ENCODE assay signal across 23 cellular contexts in genomic region chr1:232675898-232676297, GRCh38.
"Had no signal": no experiment of that assay in that cellular context is flagged by ENCODE, and none has a peak within 500 bp of the region (broad histone marks: within the 10 kb centered on the region; RNA-seq: fewer than 3 reads in every experiment).

No MANE protein-coding gene starts in this region.

- H3K9me3 ChIP-seq: ovary, psoas muscle, spleen, thoracic aorta, thyroid gland, upper lobe of left lung, vagina had no signal

- H3K27me3 ChIP-seq: ovary, thyroid gland, tibial nerve, upper lobe of left lung, vagina had no signal

- H3K9ac ChIP-seq: parathyroid adenoma had no signal

- H3K27ac ChIP-seq: ovary, parathyroid adenoma, psoas muscle, skin epidermis, spleen, thoracic aorta, tibial nerve, upper lobe of left lung, vagina had no signal

- ATAC-seq: naive thymus-derived CD8-positive, alpha-beta T cell; psoas muscle; sciatic nerve; stimulated activated memory B cell treated with anti-CD40 and anti-IgM and Interleukin-4, amounts not matched to agents 10 μg/mL and 1 μg/mL and 100 μg/mL, for 72 hours had no signal

- H3K4me3 ChIP-seq: ovary, psoas muscle, skin epidermis, smooth muscle cell, spleen, thoracic aorta, thyroid gland, tibial nerve, upper lobe of left lung, vagina had no signal

- H3K36me3 ChIP-seq: ovary, spleen, thoracic aorta, thyroid gland, tibial nerve, upper lobe of left lung, vagina had no signal

- H3K4me1 ChIP-seq: parathyroid adenoma, spleen, tibial nerve, upper lobe of left lung, vagina had no signal

- DNase-seq: naive thymus-derived CD8-positive, alpha-beta T cell; nephron progenitor cell; occipital lobe; ovary; posterior cingulate gyrus; psoas muscle; spleen; stimulated activated CD4-positive, alpha-beta T cell treated with anti-CD3 and anti-CD28 coated beads, Interleukin-12 subunit alpha, Interleukin-12 subunit beta, amount 100 ng/mL, for 4 hours; stimulated activated CD4-positive, alpha-beta T cell treated with anti-CD3 and anti-CD28 coated beads, Interleukin-4, amount 100 ng/mL, for 1 hour; stimulated activated CD4-positive, alpha-beta T cell treated with anti-CD3 and anti-CD28 coated beads, Interleukin-4, amount 100 ng/mL, for 4 hours; stimulated activated naive CD4-positive, alpha-beta T cell; stimulated activated naive CD8-positive, alpha-beta T cell treated with anti-CD3 and anti-CD28 coated beads, Interleukin-15, Interleukin-2, amounts not matched to agents 100 U/mL and 50 U/mL, for 24 hours; trophoblast cell; upper lobe of left lung had no signal
